Comparison of ENCODE assay signal across 8 cellular contexts in genomic region chr17:69325518-69326301, GRCh38. TPM values are rescaled to one million over a fixed set of nuclear protein-coding genes. Genes with fewer than 3 reads are reported as not detected.
DNase-seq lines count a peak whose midpoint lies in the region; ATAC-seq and TF ChIP-seq lines count a peak whose summit lies in the region.

No MANE protein-coding gene starts in this region.

- no peaks in the 10 kb centered on the region for H3K27me3 Mint-ChIP-seq in activated naive CD4-positive, alpha-beta T cell treated with anti-CD3 and anti-CD28 coated beads for 36 hours (ENCODE audit: low read depth)

- H3K27ac ChIP-seq in adrenal gland = peak overlapping the region in 4 of 5 donors; percentile 85 to 92 (median 87)
- peak overlapping the region in 2 of 4 donors; percentile 89 to 90 for H3K27ac ChIP-seq in upper lobe of left lung

- H3K9me3 ChIP-seq in adrenal gland (replicated peaks in 1 of 3) (no peaks in the 10 kb centered on the region), upper lobe of left lung (no peaks in the 10 kb centered on the region)

- CTCF ChIA-PET in activated naive CD4-positive, alpha-beta T cell treated with anti-CD3 and anti-CD28 coated beads for 36 hours (lab: Charles Lee) = interaction anchor here (0.6 to 1.6 kb wide), 6 partner anchors 10 to 243 kb away, joined by 3 to 5 read pairs (median 3); partner anchors contain the start of gene MAP2K6

- peaks cover 5% of the 10 kb centered on the region for H3K36me3 Mint-ChIP-seq in activated naive CD4-positive, alpha-beta T cell treated with anti-CD3 and anti-CD28 coated beads for 36 hours (ENCODE audit: low read depth)

- TF ChIP-seq EP300 in upper lobe of left lung (IDR thresholded peaks at IDR 0.05) = no peak

- WGBS in adrenal gland, 4 donors = 36 to 52% (median 38%) methylated on average over 12 of the region's 12 CpGs
- WGBS in upper lobe of left lung, 2 donors = 64 to 65% methylated on average over 12 of the region's 12 CpGs

- no peak overlapping the region for H3K27ac Mint-ChIP-seq in activated naive CD4-positive, alpha-beta T cell treated with anti-CD3 and anti-CD28 coated beads for 36 hours

- H3K36me3 ChIP-seq in adrenal gland (replicated peaks in 1 of 2) = no peaks in the 10 kb centered on the region
- no peaks in the 10 kb centered on the region for H3K36me3 ChIP-seq in upper lobe of left lung

- peaks cover 13 to 36% of the 10 kb centered on the region in 2 donors for H3K4me1 ChIP-seq in adrenal gland (replicated peaks in 1 of 2)
- H3K4me1 ChIP-seq in upper lobe of left lung = peaks cover 11 to 19% (median 13%) of the 10 kb centered on the region in 4 donors

- ATAC-seq in left lobe of liver (peak; percentile 35), upper lobe of left lung (ENCODE audit: low FRiP score in 2 of 2) (no peak)

- peaks cover 31% of the 10 kb centered on the region for H3K4me1 Mint-ChIP-seq in activated naive CD4-positive, alpha-beta T cell treated with anti-CD3 and anti-CD28 coated beads for 36 hours (ENCODE audit: low read depth)

- TF ChIP-seq POLR2A in adrenal gland (IDR thresholded peaks at IDR 0.05) (no peak), upper lobe of left lung (IDR thresholded peaks at IDR 0.05) (no peak)

- H3K4me3 Mint-ChIP-seq in activated naive CD4-positive, alpha-beta T cell treated with anti-CD3 and anti-CD28 coated beads for 36 hours = peak overlapping the region; percentile 93

- H3K27me3 ChIP-seq in adrenal gland = no peaks in the 10 kb centered on the region
- no peaks in the 10 kb centered on the region for H3K27me3 ChIP-seq in upper lobe of left lung

- intact Hi-C loops in activated naive CD4-positive, alpha-beta T cell treated with anti-CD3 and anti-CD28 coated beads for 36 hours (cut with micrococcal nuclease) = loop anchor here (2.0 kb wide), 3 partner anchors 811 to 1331 kb away; partner anchors contain the start of genes ARSG and SLC16A6
- intact Hi-C loops in adrenal gland (cut with DNase I) = no loop called here

- TF ChIP-seq CTCF in adrenal gland (IDR thresholded peaks at IDR 0.05) (no peak), upper lobe of left lung (IDR thresholded peaks at IDR 0.05) (no peak)

- H3K4me3 ChIP-seq in adrenal gland (peak overlapping the region in 2 of 4 donors; percentile 54 to 76), upper lobe of left lung (peak overlapping the region in 3 of 4 donors; percentile 56 to 84 (median 75))

- DNase-seq in activated naive CD4-positive, alpha-beta T cell treated with anti-CD3 and anti-CD28 coated beads for 36 hours = no peak
- DNase-seq in activated naive CD4-positive, alpha-beta T cell treated with Interleukin-2 at 50 U/mL for 16 hours = no peak
- DNase-seq in adrenal gland (peak in 1 of 7 donors; percentile 9), left lobe of liver (ENCODE audit: low spot score) (peak; percentile 66), upper lobe of left lung (peak in 1 of 2 donors; percentile 23), NOMO-1 (lab: John Stamatoyannopoulos, UW; ENCODE audit: unreplicated experiment in 2 of 2) (no peak), RPMI8226 (no peak)
- no peak for DNase-seq in activated CD8-positive, alpha-beta memory T cell treated with anti-CD3 and anti-CD28 coated beads for 24 hours

- H3K9me3 Mint-ChIP-seq in activated naive CD4-positive, alpha-beta T cell treated with anti-CD3 and anti-CD28 coated beads for 36 hours = peaks cover 8% of the 10 kb centered on the region

RNA-seq across cellular contexts. Expression of gene ABCA5, which starts 1.2 kb away (rescaled TPM):
- 10 to 100 TPM; 14.3 to 15.1 TPM for total RNA-seq in activated naive CD4-positive, alpha-beta T cell treated with anti-CD3 and anti-CD28 coated beads for 36 hours
- total RNA-seq in adrenal gland (10 to 100 TPM; 21.5 to 87.6 (median 29.7) TPM), left lobe of liver (48.7 TPM), upper lobe of left lung (10 to 100 TPM; 10.5 to 62.4 (median 23.1) TPM)
- 100 to 1,000 TPM in 1 of 3 donors, 10 to 100 TPM in 2; 28.5 to 103 (median 46.3) TPM for polyA plus RNA-seq in adrenal gland
